Comparison of ENCODE assay signal across 1 cellular context in genomic region chr16:57262841-57263584, GRCh38.
TF ChIP-seq lines count a peak whose summit lies in the region.

No MANE protein-coding gene starts in this region.

TF ChIP-seq in H1, 55 proteins besides CTCF, POLR2A, EP300 and RAD21:
- TF ChIP-seq SAP30 (IDR thresholded peaks at IDR 0.05; ENCODE audit: insufficient read depth, insufficient replicate concordance, low read length), result no peak
- no peak for TF ChIP-seq HDAC2 (IDR thresholded peaks at IDR 0.05; ENCODE audit: borderline replicate concordance in 1 of 2, low read depth in 2 of 2, low read length in 2 of 2)
- TF ChIP-seq CEBPB (IDR thresholded peaks at IDR 0.05; ENCODE audit: low read depth, low read length), result no peak
- TF ChIP-seq, protein P1, sequence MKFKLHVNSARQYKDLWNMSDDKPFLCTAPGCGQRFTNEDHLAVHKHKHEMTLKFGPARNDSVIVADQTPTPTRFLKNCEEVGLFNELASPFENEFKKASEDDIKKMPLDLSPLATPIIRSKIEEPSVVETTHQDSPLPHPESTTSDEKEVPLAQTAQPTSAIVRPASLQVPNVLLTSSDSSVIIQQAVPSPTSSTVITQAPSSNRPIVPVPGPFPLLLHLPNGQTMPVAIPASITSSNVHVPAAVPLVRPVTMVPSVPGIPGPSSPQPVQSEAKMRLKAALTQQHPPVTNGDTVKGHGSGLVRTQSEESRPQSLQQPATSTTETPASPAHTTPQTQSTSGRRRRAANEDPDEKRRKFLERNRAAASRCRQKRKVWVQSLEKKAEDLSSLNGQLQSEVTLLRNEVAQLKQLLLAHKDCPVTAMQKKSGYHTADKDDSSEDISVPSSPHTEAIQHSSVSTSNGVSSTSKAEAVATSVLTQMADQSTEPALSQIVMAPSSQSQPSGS (IDR thresholded peaks at IDR 0.05; ENCODE audit: low read length), result no peak
- no peak for TF ChIP-seq SUZ12 (IDR thresholded peaks at IDR 0.05; ENCODE audit: low read length)
- no peak for TF ChIP-seq BCL11A (IDR thresholded peaks at IDR 0.05; ENCODE audit: low read depth in 2 of 2, low read length in 2 of 2)
- TF ChIP-seq PHF8 (conservative IDR thresholded peaks at IDR 0.05; ENCODE audit: low read depth, low read length), result no peak
- TF ChIP-seq GABPA (IDR thresholded peaks at IDR 0.05; ENCODE audit: borderline replicate concordance, insufficient read depth, low read length), result no peak
- TF ChIP-seq YY1 (IDR thresholded peaks at IDR 0.05; ENCODE audit: low read depth, low read length), result no peak
TF ChIP-seq in H1: peak in this region for 0.
